ENCODE assay signal across 20 cellular contexts in the genomic region with DNA sequence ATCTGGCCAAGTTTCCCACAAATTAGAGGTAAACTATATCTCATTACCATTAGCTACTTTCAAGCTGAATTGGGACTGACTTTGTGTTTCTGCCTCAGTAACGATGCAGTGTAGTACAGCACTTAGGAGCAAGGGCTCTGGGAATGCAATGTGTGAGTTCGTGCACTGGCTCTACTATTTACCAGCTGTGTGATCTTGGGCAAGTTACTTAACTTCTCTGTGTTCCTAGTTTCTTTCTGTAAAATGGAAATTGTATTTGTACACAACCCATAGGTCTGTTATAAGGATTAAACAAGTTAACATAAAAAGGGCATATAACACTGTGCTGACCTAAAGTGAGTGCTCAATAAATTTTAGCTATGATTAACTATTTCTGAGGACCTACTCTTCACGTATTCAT.
"Had no signal": no experiment of that assay in that cellular context is flagged by ENCODE, and none has a peak within 500 bp of the region (broad histone marks: within the 10 kb centered on the region; RNA-seq: fewer than 3 reads in every experiment).

No MANE protein-coding gene starts in this region.

- H3K4me3 ChIP-seq: MG63 had no signal

- H3K36me3 ChIP-seq: MG63 had no signal

- H3K27me3 ChIP-seq: MG63 had no signal

- H3K27ac ChIP-seq: HL-60, RWPE1 had no signal

- ATAC-seq: T-cell had no signal

- H3K27ac Mint-ChIP-seq: IgD-negative memory B cell, T-cell had no signal

- H3K4me3 Mint-ChIP-seq: IgD-negative memory B cell, T-cell had no signal

- H3K36me3 Mint-ChIP-seq: IgD-negative memory B cell, T-cell had no signal

- DNase-seq: KBM-7, MG63, NCI-H1092, NCI-H1105 treated with DMSO at 0.1 percent for 48 hours, NCI-H1417 treated with DMSO at 0.1 percent for 48 hours, NCI-H1694 treated with DMSO at 0.1 percent for 48 hours, NCI-H1930, NCI-H2081, NCI-H2107, NCI-H2171 treated with DMSO at 0.1 percent for 48 hours, NCI-H345, NCI-H446 treated with DMSO at 0.1 percent for 48 hours, NCI-H526, SHP77, SK-N-SH, SW 1271, T-cell had no signal

- H3K9ac ChIP-seq: SK-N-SH had no signal

- H3K9me3 ChIP-seq: SK-N-SH had no signal
